In genomic region chr7:27176343-27176731, GRCh38 we compare ENCODE assay signal across 14 cellular contexts. TPM values are rescaled to one million over a fixed set of nuclear protein-coding genes. Genes with fewer than 3 reads are reported as not detected.
A peak's percentile ranks its signal among the peaks of the same experiment; 100 is the strongest.
DNase-seq lines count a peak whose midpoint lies in the region; ATAC-seq and TF ChIP-seq lines count a peak whose summit lies in the region.
"Had no signal": no experiment of that assay in that cellular context is flagged by ENCODE, and none has a peak within 500 bp of the region (broad histone marks: within the 10 kb centered on the region; RNA-seq: fewer than 3 reads in every experiment).

No MANE protein-coding gene starts in this region.

- H3K36me3 ChIP-seq in WERI-Rb-1 (no peaks in the 10 kb centered on the region), mucosa of rectum (ENCODE audit: control insufficient read depth in 2 of 2, insufficient read depth in 2 of 2, low read length in 2 of 2) (no peaks in the 10 kb centered on the region), tibial nerve (no peaks in the 10 kb centered on the region)

- no peaks in the 10 kb centered on the region for H3K9me3 Mint-ChIP-seq in activated T-cell treated with anti-CD3 and anti-CD28 coated beads, Interleukin-2, amount 50 U/mL, for 24 hours

- H3K4me3 Mint-ChIP-seq in activated T-cell treated with anti-CD3 and anti-CD28 coated beads, Interleukin-2, amount 50 U/mL, for 24 hours, result no peak overlapping the region

- TF ChIP-seq CTCF in WERI-Rb-1 (IDR thresholded peaks at IDR 0.05; ENCODE audit: low read depth, low read length) (no peak), tibial nerve (IDR thresholded peaks at IDR 0.05) (no peak)

- WGBS in tibial nerve, 2 donors, result 68 to 73% methylated on average over 7 of the region's 7 CpGs

- peaks cover 8% of the 10 kb centered on the region for H3K9me3 ChIP-seq in WERI-Rb-1 (ENCODE audit: severe bottlenecking)
- no peaks in the 10 kb centered on the region for H3K9me3 ChIP-seq in mucosa of rectum (ENCODE audit: control insufficient read depth in 2 of 2, low read length in 2 of 2)
- H3K9me3 ChIP-seq in tibial nerve, result no peaks in the 10 kb centered on the region

- H3K27me3 Mint-ChIP-seq in activated T-cell treated with anti-CD3 and anti-CD28 coated beads, Interleukin-2, amount 50 U/mL, for 24 hours, result peaks cover 84% of the 10 kb centered on the region

- ATAC-seq in GM21447 (IDR thresholded peaks at IDR 0.05; ENCODE audit: unreplicated experiment), result no peak

- H3K9ac ChIP-seq in mucosa of rectum (ENCODE audit: low read depth in 1 of 2, low read length in 2 of 2), result peak overlapping the region; percentile 92 to 96

- peaks cover 37 to 60% of the 10 kb centered on the region in 2 donors for H3K4me1 ChIP-seq in mucosa of rectum (ENCODE audit: control insufficient read depth in 2 of 2, insufficient read depth in 2 of 2, low read length in 2 of 2)
- H3K4me1 ChIP-seq in tibial nerve, result peaks cover 0 to 44% (median 9%) of the 10 kb centered on the region in 4 donors

- no peaks in the 10 kb centered on the region for H3K36me3 Mint-ChIP-seq in activated T-cell treated with anti-CD3 and anti-CD28 coated beads, Interleukin-2, amount 50 U/mL, for 24 hours (ENCODE audit: low read depth)

- H3K27ac ChIP-seq in WERI-Rb-1, result no peak overlapping the region
- H3K27ac ChIP-seq in mucosa of rectum (ENCODE audit: low read depth in 2 of 2, low read length in 2 of 2), result peak overlapping the region; percentile 96
- peak overlapping the region in 3 of 4 donors; percentile 1 to 88 (median 80) for H3K27ac ChIP-seq in tibial nerve
- H3K27ac ChIP-seq: dorsolateral prefrontal cortex had no signal

- no peak for TF ChIP-seq EP300 in tibial nerve (IDR thresholded peaks at IDR 0.05)

- H3K4me3 ChIP-seq in WERI-Rb-1 (ENCODE audit: low read depth, low read length) (no peak overlapping the region), mucosa of rectum (ENCODE audit: low read length in 2 of 2) (peak overlapping the region; percentile 64 to 79), tibial nerve (peak overlapping the region in 2 of 4 donors; percentile 5 to 29)
- H3K4me3 ChIP-seq: dorsolateral prefrontal cortex had no signal

- DNase-seq in activated naive CD4-positive, alpha-beta T cell treated with anti-CD3 and anti-CD28 coated beads, Interleukin-2, amount 50 U/mL, for 16 hours, result peak; percentile 4
- no peak for DNase-seq in activated naive CD4-positive, alpha-beta T cell (lab: John Stamatoyannopoulos, UW)
- DNase-seq in WERI-Rb-1 (peak; percentile 3), tibial nerve (ENCODE audit: low spot score in 2 of 2) (no peak), NCI-H526 treated with DMSO at 0.1 percent for 48 hours (lab: John Stamatoyannopoulos, UW) (no peak)
- DNase-seq in activated T-cell treated with anti-CD3 and anti-CD28 coated beads, Interleukin-2, amount 50 U/mL, for 24 hours, result no peak
- DNase-seq: activated CD8-positive, alpha-beta memory T cell treated with anti-CD3 and anti-CD28 coated beads, Interleukin-2, amount 50 U/mL, for 4 hours; foreskin melanocyte; NCI-H1092 treated with DMSO at 0.1 percent for 48 hours; NCI-H510A treated with DMSO at 0.1 percent for 48 hours; Right ventricle myocardium superior had no signal

- H3K27me3 ChIP-seq in WERI-Rb-1 (ENCODE audit: insufficient read depth, low read depth, severe bottlenecking) (peaks cover 70% of the 10 kb centered on the region), mucosa of rectum (ENCODE audit: control insufficient read depth in 2 of 2, insufficient read depth in 2 of 2, low read length in 2 of 2) (peaks cover 0 to 17% of the 10 kb centered on the region in 2 donors), tibial nerve (peaks cover 0 to 93% of the 10 kb centered on the region in 2 donors)

- H3K4me1 Mint-ChIP-seq in activated T-cell treated with anti-CD3 and anti-CD28 coated beads, Interleukin-2, amount 50 U/mL, for 24 hours (ENCODE audit: low read depth), result peaks cover 20% of the 10 kb centered on the region

- no peak for TF ChIP-seq POLR2A in tibial nerve (IDR thresholded peaks at IDR 0.05)

- H3K27ac Mint-ChIP-seq in activated T-cell treated with anti-CD3 and anti-CD28 coated beads, Interleukin-2, amount 50 U/mL, for 24 hours, result no peak overlapping the region

RNA-seq across cellular contexts. Expression of gene HOXA10, which starts 2.2 kb away (rescaled TPM):
- total RNA-seq in tibial nerve, result 10 to 100 TPM; 19.0 to 34.1 (median 24.9) TPM
- total RNA-seq: Right ventricle myocardium superior had no signal

RNA-seq across cellular contexts. Expression of gene HOXA11, which starts 8.7 kb away (rescaled TPM):
- 10 to 100 TPM in 2 of 4 donors, 1 to 10 TPM in 2; 5.0 to 13.2 (median 9.5) TPM for total RNA-seq in tibial nerve
- total RNA-seq: dorsolateral prefrontal cortex, Right ventricle myocardium superior had no signal

RNA-seq across cellular contexts. Expression of gene HOXA9, which starts 11.0 kb away (rescaled TPM):
- 10 to 100 TPM; 10.5 to 13.8 (median 12.7) TPM for total RNA-seq in tibial nerve
- total RNA-seq: dorsolateral prefrontal cortex, Right ventricle myocardium superior had no signal

RNA-seq across cellular contexts. Expression of gene HOXA7, which starts 19.9 kb away (rescaled TPM):
- total RNA-seq in tibial nerve, result 10 to 100 TPM in 2 of 4 donors, 1 to 10 TPM in 2; 8.7 to 16.9 (median 11.3) TPM
- total RNA-seq: dorsolateral prefrontal cortex, Right ventricle myocardium superior had no signal

RNA-seq across cellular contexts. Expression of gene HOXA13, which starts 23.6 kb away (rescaled TPM):
- total RNA-seq in tibial nerve, result 1 to 10 TPM in 1 of 4 donors, under 1 TPM in 3; 0.63 to 1.5 (median 0.72) TPM
- total RNA-seq: Right ventricle myocardium superior had no signal

Comparison
In these comparisons a context has a peak if more than half of its experiments do, and no peak if none do; other contexts are left out.
1. DNase-seq: peak in activated naive CD4-positive, alpha-beta T cell treated with anti-CD3 and anti-CD28 coated beads, Interleukin-2, amount 50 U/mL, for 16 hours (single experiment) and WERI-Rb-1 (single experiment); none in activated naive CD4-positive, alpha-beta T cell (0 of 4), tibial nerve (0 of 2), NCI-H526 treated with DMSO at 0.1 percent for 48 hours (single experiment) and activated T-cell treated with anti-CD3 and anti-CD28 coated beads, Interleukin-2, amount 50 U/mL, for 24 hours (single experiment).